8 cellular contexts compared by ENCODE assay signal in the genomic region with DNA sequence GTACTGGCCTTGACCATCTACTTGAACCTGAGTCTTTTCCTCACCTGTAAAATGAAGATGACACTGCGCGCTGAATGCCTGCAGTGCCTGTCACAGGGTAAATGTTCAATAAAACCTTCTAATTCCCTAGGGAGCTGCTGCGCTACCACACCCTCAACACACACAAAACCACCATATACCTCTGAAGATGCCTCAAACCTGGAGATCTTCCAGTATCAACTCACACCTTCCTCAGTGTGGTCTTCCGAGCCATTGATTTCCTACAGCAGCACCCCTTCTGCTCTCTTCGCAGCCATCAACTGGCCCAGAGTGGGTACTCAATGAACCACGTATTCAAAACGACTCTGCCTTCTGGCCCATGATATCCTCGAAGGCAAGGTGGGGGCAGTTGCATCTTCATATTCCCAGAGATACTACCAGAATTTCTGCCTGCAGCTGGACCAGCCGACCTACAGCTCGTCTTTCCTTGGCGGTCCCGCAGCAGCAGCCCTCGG. TPM values are rescaled to one million over a fixed set of nuclear protein-coding genes. Genes with fewer than 3 reads are reported as not detected.
A peak's percentile ranks its signal among the peaks of the same experiment; 100 is the strongest.
DNase-seq lines count a peak whose midpoint lies in the region; ATAC-seq, FAIRE-seq and TF ChIP-seq lines count a peak whose summit lies in the region.

No MANE protein-coding gene starts in this region.

- no TSS peak for BruUV-seq in Caco-2 (replicated peaks; lab: Mats Ljungman, UMichigan)

- H3K36me3 ChIP-seq in Caco-2 (ENCODE audit: control insufficient read depth, insufficient read depth, low read length) (peaks cover 13% of the 10 kb centered on the region), urinary bladder (ENCODE audit: insufficient read depth) (peaks cover 2% of the 10 kb centered on the region)

- no peaks in the 10 kb centered on the region for H3K9me3 ChIP-seq in Caco-2

- TF ChIP-seq POLR2A in lower leg skin (IDR thresholded peaks at IDR 0.05): no peak

- in situ Hi-C loops in astrocyte of the cerebellum (cut with HindIII; ENCODE audit: low sequenced_read_pairs): no loop called here

- peak overlapping the region; percentile 80 for H3K27ac ChIP-seq in urinary bladder (ENCODE audit: low read depth)

- FAIRE-seq in D721Med (lab: Jason Lieb, UNC): no peak

- H3K4me1 ChIP-seq in Caco-2 (peaks cover 7% of the 10 kb centered on the region), urinary bladder (ENCODE audit: insufficient read depth) (no peaks in the 10 kb centered on the region)

- intact Hi-C loops in Caco-2 (cut with micrococcal nuclease; ENCODE audit: unreplicated experiment): loop anchor here (1.0 kb wide), 1 partner anchor 13 kb away; no protein-coding TSS in a partner anchor
- intact Hi-C loops in lower leg skin (cut with DNase I; ENCODE audit: low total_unique reads): no loop called here

- no peaks in the 10 kb centered on the region for H3K4me1 Mint-ChIP-seq in Caco-2 (ENCODE audit: low read depth, unreplicated experiment)

- 5 to 7% methylated on average over 13 of the region's 13 CpGs for WGBS in lower leg skin, 2 donors
- WGBS in urinary bladder: 8% methylated on average over 13 of the region's 13 CpGs

- no peaks in the 10 kb centered on the region for H3K27me3 ChIP-seq in Caco-2 (replicated peaks; ENCODE audit: control insufficient read depth, insufficient read depth, low read length)

- ATAC-seq in HG02884 (IDR thresholded peaks at IDR 0.05; ENCODE audit: unreplicated experiment): peak; percentile 3
- ATAC-seq in HG02840 (IDR thresholded peaks at IDR 0.05; ENCODE audit: low FRiP score, unreplicated experiment): no peak

- H3K36me3 Mint-ChIP-seq in Caco-2 (ENCODE audit: insufficient read depth, unreplicated experiment): peaks cover 62% of the 10 kb centered on the region

- no peaks in the 10 kb centered on the region for H3K27me3 Mint-ChIP-seq in Caco-2 (ENCODE audit: insufficient read depth, unreplicated experiment)

- H3K4me3 Mint-ChIP-seq in Caco-2 (ENCODE audit: unreplicated experiment): peak overlapping the region; percentile 93

- DNase-seq in Caco-2: no peak
- DNase-seq in astrocyte of the cerebellum (ENCODE audit: low read depth): no peak
- DNase-seq in lower leg skin (ENCODE audit: low spot score in 2 of 2): no peak
- DNase-seq in D721Med (ENCODE audit: insufficient read length, low spot score): no peak
- no peak for DNase-seq in NCI-H2227 treated with DMSO at 0.1 percent for 48 hours (lab: John Stamatoyannopoulos, UW)

- H3K27ac Mint-ChIP-seq in Caco-2 (ENCODE audit: unreplicated experiment): peak overlapping the region; percentile 100

- H3K4me3 ChIP-seq in Caco-2 (ENCODE audit: low read depth, low read length) (peak overlapping the region; percentile 84), astrocyte of the cerebellum (ENCODE audit: low read depth, low read length) (peak overlapping the region; percentile 100), lower leg skin (ENCODE audit: low read depth, poor library complexity, severe bottlenecking) (peak overlapping the region; percentile 91), urinary bladder (ENCODE audit: low read depth, low read length) (peak overlapping the region; percentile 73)

- POLR2A ChIA-PET in Caco-2 (lab: Charles Lee): no interaction called here

- TF ChIP-seq CTCF in Caco-2 (IDR thresholded peaks at IDR 0.05; ENCODE audit: insufficient read depth in 1 of 2, low read depth in 1 of 2, low read length in 1 of 2, severe bottlenecking in 1 of 2, unreplicated experiment in 1 of 2) (no peak), astrocyte of the cerebellum (IDR thresholded peaks at IDR 0.05; ENCODE audit: low read depth, low read length, missing control alignments) (no peak), lower leg skin (IDR thresholded peaks at IDR 0.05) (no peak), D721Med (IDR thresholded peaks at IDR 0.05; ENCODE audit: insufficient read depth, missing control alignments) (no peak)

- CTCF ChIA-PET in Caco-2 (lab: Charles Lee): interaction anchor here (0.6 kb wide), 1 partner anchor 992 kb away, joined by 4 read pairs; no protein-coding TSS in a partner anchor

- H3K9me3 Mint-ChIP-seq in Caco-2 (ENCODE audit: unreplicated experiment): peaks cover 10% of the 10 kb centered on the region

RNA-seq across cellular contexts. Expression of gene RPL32, which starts 0.7 kb away (rescaled TPM):
- total RNA-seq in Caco-2 (2022) (1,713 and 1,899 TPM in 2 replicates), lower leg skin (1,000 to 10,000 TPM; 1,042 to 3,119 (median 2,671) TPM), urinary bladder (2,355 TPM)
- 2,449 TPM for polyA plus RNA-seq in urinary bladder

RNA-seq across cellular contexts. Expression of gene CAND2, which starts 44.2 kb away (rescaled TPM):
- not detected in 2 replicates for total RNA-seq in Caco-2 (2022)
- total RNA-seq in lower leg skin: 1 to 10 TPM in 3 of 4 donors, under 1 TPM in 1; 0.63 to 4.2 (median 2.8) TPM
- total RNA-seq in urinary bladder: 10.7 TPM
- polyA plus RNA-seq in urinary bladder: 10.8 TPM
